29 cellular contexts compared by ENCODE assay signal in genomic region chr6:168188310-168188973, GRCh38.
"Had no signal": no experiment of that assay in that cellular context is flagged by ENCODE, and none has a peak within 500 bp of the region (broad histone marks: within the 10 kb centered on the region; RNA-seq: fewer than 3 reads in every experiment).

No MANE protein-coding gene starts in this region.

- H3K36me3 ChIP-seq: brain microvascular endothelial cell, left ventricle myocardium inferior, neutrophil, ovary, prostate gland, transverse colon, WERI-Rb-1 had no signal

- H3K4me1 ChIP-seq: left ventricle myocardium inferior, prostate gland, testis had no signal

- H3K9me3 ChIP-seq: left ventricle myocardium inferior, mucosa of descending colon, neutrophil, ovary, prostate gland, testis, transverse colon had no signal

- H3K27me3 ChIP-seq: brain microvascular endothelial cell, neutrophil, ovary, testis, transverse colon had no signal

- DNase-seq: activated CD4-positive, alpha-beta T cell treated with anti-CD3 and anti-CD28 coated beads, Interleukin-2, amount 10 ng/mL, durations not matched to agents 24 days and 14 days; activated CD8-positive, alpha-beta T cell treated with anti-CD3 and anti-CD28 coated beads for 36 hours; activated gamma-delta T cell treated with Interleukin-2 at 50 U/mL for 16 hours; activated naive CD4-positive, alpha-beta T cell treated with anti-CD3 and anti-CD28 coated beads, Interleukin-2, amount 50 U/mL, for 16 hours; activated T-cell treated with anti-CD3 and anti-CD28 coated beads, Interleukin-2, amount 50 U/mL, for 24 hours; amniotic stem cell; brain microvascular endothelial cell; caudate nucleus; cortex of kidney; effector memory CD8-positive, alpha-beta T cell; foreskin melanocyte; left ventricle myocardium inferior; nephron progenitor cell; ovary; retina; stimulated activated CD4-positive, alpha-beta T cell treated with anti-CD3 and anti-CD28 coated beads, Interleukin-2, amount 100 ng/mL, for 48 hours; stimulated activated naive CD4-positive, alpha-beta T cell treated with Interleukin-2 at 50 U/mL for 16 hours; T-helper 17 cell; T1000; testis; transverse colon; WERI-Rb-1 had no signal

- H3K4me3 ChIP-seq: left ventricle myocardium inferior, mucosa of descending colon, ovary, prostate gland, testis, transverse colon had no signal

- ATAC-seq: activated CD4-positive, CD25-positive, alpha-beta regulatory T cell treated with anti-CD3 and anti-CD28 coated beads, Interleukin-2, amount 50 U/mL, for 24 hours; activated CD8-positive, alpha-beta T cell treated with anti-CD3 and anti-CD28 coated beads for 36 hours; activated T-helper 17 cell treated with anti-CD3 and anti-CD28 coated beads, Interleukin-2, amount 50 U/mL, for 72 hours; effector memory CD8-positive, alpha-beta T cell; esophagus mucosa; mucosa of descending colon; SK-N-SH treated with all-trans-retinoic acid at 6 μM for 48 hours; T-helper 17 cell had no signal

- H3K27ac ChIP-seq: brain microvascular endothelial cell, left ventricle myocardium inferior, neutrophil, ovary, prostate gland, testis, transverse colon, WERI-Rb-1 had no signal

- H3K27ac Mint-ChIP-seq: activated CD4-positive, alpha-beta T cell treated with anti-CD3 and anti-CD28 coated beads, Interleukin-2, amount 10 ng/mL, durations not matched to agents 24 days and 14 days; activated CD8-positive, alpha-beta T cell treated with anti-CD3 and anti-CD28 coated beads for 36 hours; activated T-cell treated with anti-CD3 and anti-CD28 coated beads, Interleukin-2, amount 50 U/mL, for 24 hours; activated T-helper 17 cell treated with anti-CD3 and anti-CD28 coated beads, Interleukin-2, amount 50 U/mL, for 72 hours; nephron progenitor cell; T-helper 17 cell had no signal

- H3K4me3 Mint-ChIP-seq: activated CD4-positive, alpha-beta T cell treated with anti-CD3 and anti-CD28 coated beads, Interleukin-2, amount 10 ng/mL, durations not matched to agents 24 days and 14 days; activated CD8-positive, alpha-beta T cell treated with anti-CD3 and anti-CD28 coated beads for 36 hours; activated T-cell treated with anti-CD3 and anti-CD28 coated beads, Interleukin-2, amount 50 U/mL, for 24 hours; activated T-helper 17 cell treated with anti-CD3 and anti-CD28 coated beads, Interleukin-2, amount 50 U/mL, for 72 hours; effector memory CD8-positive, alpha-beta T cell; nephron progenitor cell; T-helper 17 cell had no signal

- H3K27me3 Mint-ChIP-seq: activated CD4-positive, alpha-beta T cell treated with anti-CD3 and anti-CD28 coated beads, Interleukin-2, amount 10 ng/mL, durations not matched to agents 24 days and 14 days had no signal

- H3K9me3 Mint-ChIP-seq: activated CD4-positive, alpha-beta T cell treated with anti-CD3 and anti-CD28 coated beads, Interleukin-2, amount 10 ng/mL, durations not matched to agents 24 days and 14 days; activated CD8-positive, alpha-beta T cell treated with anti-CD3 and anti-CD28 coated beads for 36 hours; activated T-cell treated with anti-CD3 and anti-CD28 coated beads, Interleukin-2, amount 50 U/mL, for 24 hours; activated T-helper 17 cell treated with anti-CD3 and anti-CD28 coated beads, Interleukin-2, amount 50 U/mL, for 72 hours; effector memory CD8-positive, alpha-beta T cell had no signal

- H3K4me1 Mint-ChIP-seq: activated CD4-positive, alpha-beta T cell treated with anti-CD3 and anti-CD28 coated beads, Interleukin-2, amount 10 ng/mL, durations not matched to agents 24 days and 14 days; activated T-helper 17 cell treated with anti-CD3 and anti-CD28 coated beads, Interleukin-2, amount 50 U/mL, for 72 hours had no signal
